Comparison of ENCODE assay signal across 33 cellular contexts in the genomic region with DNA sequence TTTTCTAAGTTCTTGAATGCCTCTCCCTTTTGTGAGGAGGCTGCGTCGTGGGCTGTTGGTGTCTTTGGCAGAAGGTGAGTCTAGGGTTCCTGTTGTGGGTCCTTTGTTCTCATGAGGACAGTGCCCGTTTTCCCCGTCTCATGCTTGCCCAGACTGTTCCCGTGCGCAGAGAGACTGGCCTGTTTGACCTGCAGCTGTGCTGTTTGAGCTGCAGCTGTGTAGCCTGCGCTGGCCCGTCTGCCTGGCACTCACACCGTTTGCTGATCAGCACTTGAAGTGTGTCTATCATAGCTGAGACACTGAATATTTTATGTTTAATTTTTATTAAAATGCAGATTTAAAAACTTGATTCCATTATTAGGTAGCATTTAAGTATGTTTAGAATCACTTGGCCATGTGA. TPM values are rescaled to one million over a fixed set of nuclear protein-coding genes. Genes with fewer than 3 reads are reported as not detected.
"Had no signal": no experiment of that assay in that cellular context is flagged by ENCODE, and none has a peak within 500 bp of the region (broad histone marks: within the 10 kb centered on the region; RNA-seq: fewer than 3 reads in every experiment).

No MANE protein-coding gene starts in this region.

- H3K27ac ChIP-seq: Peyer's patch, SJSA1 had no signal

- ATAC-seq: K562, PC-3 had no signal

- H3K4me3 ChIP-seq: K562, MG63, Peyer's patch, SJSA1 had no signal

- H3K9me3 ChIP-seq: MG63, Peyer's patch, SJSA1, SK-N-SH had no signal

- DNase-seq: Kasumi-1; KG1; MG63; MV-4-11; NCI-H1092; NCI-H1105; NCI-H1417 treated with DMSO at 0.1 percent for 48 hours; NCI-H1436 treated with DMSO at 0.1 percent for 48 hours; NCI-H1694 treated with DMSO at 0.1 percent for 48 hours; NCI-H187 treated with DMSO at 0.1 percent for 48 hours; NCI-H2029; NCI-H2081; NCI-H2171 treated with DMSO at 0.1 percent for 48 hours; NCI-H2227 treated with DMSO at 0.1 percent for 48 hours; NCI-H345; NCI-H446; NCI-H510A treated with DMSO at 0.1 percent for 48 hours; NCI-H524 treated with DMSO at 0.1 percent for 48 hours; NCI-H526 treated with DMSO at 0.1 percent for 48 hours; NCI-H774; NK-92 treated with Interleukin-12 subunit alpha and Interleukin-12 subunit beta, amount 100 ng/mL, for 24 hours; OCI-M1; PC-3; Peyer's patch; Right ventricle myocardium superior; RPMI8226; SHP77 treated with DMSO at 0.1 percent for 48 hours; SK-N-SH; SW 1271 had no signal

- H3K4me1 ChIP-seq: Peyer's patch, SJSA1 had no signal

- H3K27me3 ChIP-seq: MG63, Peyer's patch, SJSA1 had no signal

- H3K36me3 ChIP-seq: MG63, Peyer's patch, SJSA1 had no signal

RNA-seq across cellular contexts. Expression of gene GOLGA6L2, which starts 9.9 kb away (rescaled TPM):
- total RNA-seq: K562, M059J, NCI-H460, PC-3, Peyer's patch, Right ventricle myocardium superior, SJSA1 had no signal
